Comparison of ENCODE assay signal across 8 cellular contexts in the genomic region with DNA sequence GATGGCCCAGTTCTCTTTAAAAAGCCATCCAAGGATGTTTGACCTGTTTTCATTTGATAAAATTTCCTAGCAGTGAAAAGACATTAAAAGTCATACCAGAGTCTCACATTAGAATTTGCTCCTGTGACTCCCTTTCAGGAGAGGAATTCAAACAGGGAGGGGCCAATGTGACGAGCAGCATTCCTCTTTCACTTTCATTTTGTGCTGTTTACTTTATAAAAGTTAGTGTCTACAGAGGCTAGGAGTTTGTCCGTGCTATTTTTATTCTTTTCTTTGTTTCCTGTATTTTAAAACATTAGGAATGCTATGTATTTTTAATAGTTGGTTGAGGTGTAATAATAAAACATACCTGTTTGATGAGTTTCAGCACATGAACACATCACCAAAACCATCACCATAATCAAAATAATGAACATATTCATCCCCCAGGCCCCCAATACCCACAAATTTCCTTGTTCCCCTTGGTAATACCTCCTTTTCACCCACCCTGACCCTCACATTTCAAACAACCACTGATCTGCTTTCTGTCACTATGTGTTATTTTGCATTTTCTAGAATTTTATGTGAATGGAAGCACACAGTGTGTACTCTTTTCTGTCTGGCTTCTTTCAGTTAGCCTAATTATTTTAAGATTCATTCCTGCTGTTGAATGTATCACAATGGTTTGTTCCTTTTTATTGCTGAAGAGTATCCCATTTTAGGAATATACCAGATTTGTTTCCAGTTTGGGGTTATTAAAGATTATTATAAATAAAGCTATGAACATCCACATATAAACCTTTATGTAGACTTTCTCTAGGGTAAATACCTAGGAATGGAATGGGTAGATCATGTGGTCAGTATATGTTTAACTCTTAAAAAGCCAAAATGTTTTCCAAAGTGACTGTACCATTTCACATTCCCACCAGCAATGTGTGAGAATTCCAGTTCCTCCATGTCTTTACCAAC.
DNase-seq lines count a peak whose midpoint lies in the region; TF ChIP-seq lines count a peak whose summit lies in the region.

No MANE protein-coding gene starts in this region.

- H3K4me1 ChIP-seq in right atrium auricular region (peaks cover 0 to 27% of the 10 kb centered on the region in 2 donors), smooth muscle cell (ENCODE audit: low read depth) (no peaks in the 10 kb centered on the region)

- H3K4me2 ChIP-seq in smooth muscle cell, result peak overlapping the region; percentile 73

- no peaks in the 10 kb centered on the region for H4K20me1 ChIP-seq in smooth muscle cell (ENCODE audit: low read depth)

- H3K27me3 ChIP-seq in right atrium auricular region (no peaks in the 10 kb centered on the region), smooth muscle cell (ENCODE audit: low read depth) (no peaks in the 10 kb centered on the region)

- WGBS in smooth muscle cell (ENCODE audit: low lambda C conversion rate), result 23% methylated on average over 2 of the region's 2 CpGs

- H3K79me2 ChIP-seq in smooth muscle cell (ENCODE audit: low read depth), result no peaks in the 10 kb centered on the region

- H3F3A ChIP-seq in smooth muscle cell (ENCODE audit: low read depth), result no peaks in the 10 kb centered on the region

- no peaks in the 10 kb centered on the region for H3K36me3 ChIP-seq in right atrium auricular region
- no peaks in the 10 kb centered on the region for H3K36me3 ChIP-seq in smooth muscle cell (ENCODE audit: low read depth)

- H3K9me3 ChIP-seq in right atrium auricular region (no peaks in the 10 kb centered on the region), smooth muscle cell (replicated peaks; ENCODE audit: low read depth) (no peaks in the 10 kb centered on the region)

- peak; percentile 26 for DNase-seq in activated T-cell treated with anti-CD3 and anti-CD28 coated beads for 4 hours
- no peak for DNase-seq in activated T-cell treated with anti-CD3 and anti-CD28 coated beads, Interleukin-2, amount 50 U/mL, for 48 hours
- peak; percentile 50 for DNase-seq in NAMALWA (ENCODE audit: low spot score)
- DNase-seq in activated naive CD4-positive, alpha-beta T cell treated with anti-CD3 and anti-CD28 coated beads, Interleukin-2, amount 50 U/mL, for 16 hours, result peak; percentile 25
- no peak for DNase-seq in right atrium auricular region (ENCODE audit: low spot score)
- DNase-seq in smooth muscle cell (lab: John Stamatoyannopoulos, UW; ENCODE audit: unreplicated experiment), result no peak
- no peak for DNase-seq in NCI-H1092 treated with DMSO at 0.1 percent for 48 hours (lab: John Stamatoyannopoulos, UW)
- no peak for DNase-seq in 8988T

- H3K27ac ChIP-seq in right atrium auricular region (peak overlapping the region; percentile 52 to 64), smooth muscle cell (ENCODE audit: low read depth) (no peak overlapping the region)

- H2AFZ ChIP-seq in smooth muscle cell (ENCODE audit: low read depth), result peak overlapping the region; percentile 97

- H3K4me3 ChIP-seq in right atrium auricular region, result peak overlapping the region; percentile 13 to 35
- H3K4me3 ChIP-seq in smooth muscle cell, result peak overlapping the region; percentile 38

- TF ChIP-seq CTCF in right atrium auricular region (IDR thresholded peaks at IDR 0.05) (no peak), smooth muscle cell (IDR thresholded peaks at IDR 0.05; ENCODE audit: borderline replicate concordance, insufficient read depth, poor library complexity, severe bottlenecking) (no peak)

- no peak overlapping the region for H3K9ac ChIP-seq in smooth muscle cell (ENCODE audit: low read depth)

Comparison
In these comparisons a context has a peak if more than half of its experiments do, and no peak if none do; other contexts are left out.
1. DNase-seq: peak in activated T-cell treated with anti-CD3 and anti-CD28 coated beads for 4 hours (single experiment), NAMALWA (single experiment) and activated naive CD4-positive, alpha-beta T cell treated with anti-CD3 and anti-CD28 coated beads, Interleukin-2, amount 50 U/mL, for 16 hours (single experiment); none in activated T-cell treated with anti-CD3 and anti-CD28 coated beads, Interleukin-2, amount 50 U/mL, for 48 hours (0 of 2), right atrium auricular region (single experiment), smooth muscle cell (single experiment), NCI-H1092 treated with DMSO at 0.1 percent for 48 hours (single experiment) and 8988T (single experiment).